Comparison of ENCODE assay signal across 20 cellular contexts in the genomic region with DNA sequence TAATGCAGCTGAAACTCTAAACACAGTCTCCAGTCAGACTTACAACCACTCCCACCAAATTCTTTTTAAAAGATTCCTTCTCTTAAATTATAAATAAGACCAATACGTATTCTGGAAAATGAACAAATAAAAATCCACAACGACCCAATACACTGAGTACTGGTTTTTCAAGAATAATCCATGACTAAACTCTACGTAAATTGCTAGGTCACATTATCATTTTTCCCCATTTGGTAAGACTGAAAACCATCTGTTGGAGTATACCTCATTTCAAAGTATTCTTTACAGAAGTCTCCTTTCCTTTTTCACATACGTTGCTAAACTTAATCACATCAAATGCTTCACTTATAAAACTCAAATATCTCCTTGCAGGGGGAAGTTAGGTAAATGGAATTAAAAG. TPM values are rescaled to one million over a fixed set of nuclear protein-coding genes. Genes with fewer than 3 reads are reported as not detected.
A peak's percentile ranks its signal among the peaks of the same experiment; 100 is the strongest.
DNase-seq lines count a peak whose midpoint lies in the region; FAIRE-seq and TF ChIP-seq lines count a peak whose summit lies in the region.
"Had no signal": no experiment of that assay in that cellular context is flagged by ENCODE, and none has a peak within 500 bp of the region (broad histone marks: within the 10 kb centered on the region; RNA-seq: fewer than 3 reads in every experiment).

No MANE protein-coding gene starts in this region.

- H2BK12ac ChIP-seq in H9 (ENCODE audit: insufficient read length, low read depth, low read length): no peak overlapping the region

- H3K18ac ChIP-seq in H9 (ENCODE audit: insufficient read length, low read depth, low read length): no peak overlapping the region

- H3K9me3 ChIP-seq in WERI-Rb-1 (ENCODE audit: severe bottlenecking): no peaks in the 10 kb centered on the region
- no peaks in the 10 kb centered on the region for H3K9me3 ChIP-seq in smooth muscle cell (replicated peaks; ENCODE audit: low read depth)
- no peaks in the 10 kb centered on the region for H3K9me3 ChIP-seq in small intestine (ENCODE audit: control insufficient read depth, low read depth)
- H3K9me3 ChIP-seq in H9 (ENCODE audit: control insufficient read depth, low read depth, low read length): no peaks in the 10 kb centered on the region
- H3K9me3 ChIP-seq: BE2C, lower lobe of right lung, pancreas, thyroid gland had no signal

- H3K27ac Mint-ChIP-seq in glutamatergic neuron (ENCODE audit: unreplicated experiment) (peak overlapping the region; percentile 98), chondrocyte (ENCODE audit: unreplicated experiment) (no peak overlapping the region), H9 (no peak overlapping the region)
- H3K27ac Mint-ChIP-seq: T-helper 1 cell treated with Interleukin-12 subunit alpha and Interleukin-12 subunit beta and Interleukin-4 antibody, amounts not matched to agents 30 μg/mL and 1 μg/mL, for 36 hours had no signal

- no peak overlapping the region for H4K8ac ChIP-seq in H9 (replicated peaks; ENCODE audit: insufficient read length, low read depth, low read length)

- no peak overlapping the region for H3K23ac ChIP-seq in H9 (ENCODE audit: insufficient read length, low read depth, low read length)

- H4K5ac ChIP-seq in H9 (ENCODE audit: insufficient read length, low read depth, low read length): no peak overlapping the region

- peaks cover 21% of the 10 kb centered on the region for H3K27me3 Mint-ChIP-seq in glutamatergic neuron (ENCODE audit: unreplicated experiment)
- H3K27me3 Mint-ChIP-seq in chondrocyte (ENCODE audit: low read depth): no peaks in the 10 kb centered on the region
- H3K27me3 Mint-ChIP-seq in H9 (ENCODE audit: low read depth): peaks cover 43% of the 10 kb centered on the region

- peaks cover 2% of the 10 kb centered on the region for H3K79me1 ChIP-seq in H9 (ENCODE audit: insufficient read depth, low read depth, low read length, poor library complexity, severe bottlenecking)

- H3T11ph ChIP-seq in H9 (ENCODE audit: low read length): no peak overlapping the region

- FAIRE-seq in GM12891 (lab: Jason Lieb, UNC): peak; percentile 35
- no peak for FAIRE-seq in small intestine (lab: Jason Lieb, UNC)
- FAIRE-seq: pancreas had no signal

- H3K4me3 ChIP-seq in WERI-Rb-1 (ENCODE audit: low read depth, low read length) (no peak overlapping the region), smooth muscle cell (peak overlapping the region; percentile 76), small intestine (ENCODE audit: low read depth in 1 of 2, low read length in 2 of 2) (no peak overlapping the region)
- H3K4me3 ChIP-seq: lower lobe of right lung, pancreas, thyroid gland had no signal

- H3K23me2 ChIP-seq in H9 (ENCODE audit: insufficient read length, low read depth, low read length, poor library complexity, severe bottlenecking): peaks cover 25% of the 10 kb centered on the region

- WGBS in smooth muscle cell (ENCODE audit: low lambda C conversion rate): 66% methylated on average over 4 of the region's 4 CpGs
- WGBS in small intestine, 3 donors: 58 to 65% (median 59%) methylated on average over 4 of the region's 4 CpGs
- no CpG with 5 or more reads among the region's 4 CpGs for WGBS in H9 (ENCODE audit: extremely low coverage, insufficient read length, low lambda C conversion rate)

- peaks cover 18% of the 10 kb centered on the region for H3F3A ChIP-seq in smooth muscle cell (ENCODE audit: low read depth)

- H2BK120ac ChIP-seq in H9 (ENCODE audit: low read depth, low read length, poor library complexity, severe bottlenecking): no peak overlapping the region

- H3K27ac ChIP-seq in WERI-Rb-1 (peak overlapping the region; percentile 20; the same call in 1 of the 2 replicates), smooth muscle cell (ENCODE audit: low read depth) (no peak overlapping the region), small intestine (ENCODE audit: low read depth in 1 of 2, low read length in 1 of 2) (no peak overlapping the region), H9 (ENCODE audit: insufficient read length, low read depth, low read length) (no peak overlapping the region)
- H3K27ac ChIP-seq: epithelial cell of prostate, KMS-11, lower lobe of right lung, pancreas, RWPE1, thyroid gland had no signal

- no peak overlapping the region for H3K56ac ChIP-seq in H9 (ENCODE audit: insufficient read length, low read depth, low read length)

- H4K91ac ChIP-seq in H9 (ENCODE audit: insufficient read length, low read depth, low read length): no peak overlapping the region

- intact Hi-C loops in head of caudate nucleus (cut with DNase I): no loop called here

- no peaks in the 10 kb centered on the region for H3K27me3 ChIP-seq in WERI-Rb-1 (ENCODE audit: insufficient read depth, low read depth, severe bottlenecking)
- H3K27me3 ChIP-seq in smooth muscle cell (ENCODE audit: low read depth): no peaks in the 10 kb centered on the region
- no peaks in the 10 kb centered on the region for H3K27me3 ChIP-seq in small intestine (ENCODE audit: control insufficient read depth in 2 of 2, insufficient read depth in 2 of 2, low read length in 2 of 2)
- no peaks in the 10 kb centered on the region; the same call in 1 of the 2 replicates for H3K27me3 ChIP-seq in H9 (ENCODE audit: insufficient read depth, low read length)
- H3K27me3 ChIP-seq: BE2C, pancreas, thyroid gland had no signal

- H3K4me3 Mint-ChIP-seq in glutamatergic neuron (ENCODE audit: unreplicated experiment) (peak overlapping the region; percentile 97), chondrocyte (ENCODE audit: unreplicated experiment) (no peak overlapping the region), H9 (no peak overlapping the region; a peak in 1 of 5 replicates)
- H3K4me3 Mint-ChIP-seq: T-helper 1 cell treated with Interleukin-12 subunit alpha and Interleukin-12 subunit beta and Interleukin-4 antibody, amounts not matched to agents 30 μg/mL and 1 μg/mL, for 36 hours had no signal

- no peak overlapping the region for H2AK5ac ChIP-seq in H9 (ENCODE audit: insufficient read length, low read length)

- no peak overlapping the region for H2BK20ac ChIP-seq in H9 (ENCODE audit: low read depth, low read length, poor library complexity, severe bottlenecking)

- H4K20me1 ChIP-seq in smooth muscle cell (ENCODE audit: low read depth) (peaks cover 86% of the 10 kb centered on the region), H9 (ENCODE audit: control insufficient read depth, insufficient read depth, insufficient read length) (no peaks in the 10 kb centered on the region)

- peaks cover 69% of the 10 kb centered on the region for H3K79me2 ChIP-seq in smooth muscle cell (ENCODE audit: low read depth)
- H3K79me2 ChIP-seq in H9 (ENCODE audit: insufficient read depth, low read length): no peaks in the 10 kb centered on the region

- H3K4ac ChIP-seq in H9 (ENCODE audit: low read depth, low read length): no peak overlapping the region

- H2BK15ac ChIP-seq in H9 (ENCODE audit: low read depth, low read length): no peak overlapping the region

- H3K4me2 ChIP-seq in smooth muscle cell: peak overlapping the region; percentile 92
- no peak overlapping the region for H3K4me2 ChIP-seq in H9 (ENCODE audit: insufficient read depth, insufficient read length, low read length)
- H3K4me2 ChIP-seq: KMS-11 had no signal

- peaks cover 41% of the 10 kb centered on the region for H3K4me1 Mint-ChIP-seq in glutamatergic neuron (ENCODE audit: low read depth, unreplicated experiment)
- H3K4me1 Mint-ChIP-seq in chondrocyte (ENCODE audit: low read depth): peaks cover 47% of the 10 kb centered on the region
- H3K4me1 Mint-ChIP-seq in H9: peaks cover 58% of the 10 kb centered on the region in 2 experiments

- TF ChIP-seq CTCF in WERI-Rb-1 (IDR thresholded peaks at IDR 0.05; ENCODE audit: low read depth, low read length): no peak
- TF ChIP-seq CTCF in glutamatergic neuron (IDR thresholded peaks at IDR 0.05; ENCODE audit: partially characterized antibody, unreplicated experiment): no peak
- TF ChIP-seq CTCF in smooth muscle cell (IDR thresholded peaks at IDR 0.05; ENCODE audit: borderline replicate concordance, insufficient read depth, poor library complexity, severe bottlenecking): no peak
- TF ChIP-seq CTCF in chondrocyte (IDR thresholded peaks at IDR 0.05): no peak
- TF ChIP-seq CTCF in H9 (conservative IDR thresholded peaks at IDR 0.05): no peak

- H3K9me3 Mint-ChIP-seq in glutamatergic neuron (ENCODE audit: unreplicated experiment): peaks cover 38% of the 10 kb centered on the region
- H3K9me3 Mint-ChIP-seq in chondrocyte (ENCODE audit: low read depth): no peaks in the 10 kb centered on the region
- H3K9me3 Mint-ChIP-seq in H9: no peaks in the 10 kb centered on the region; a peak in 1 of 5 replicates
- H3K9me3 Mint-ChIP-seq: T-helper 1 cell treated with Interleukin-12 subunit alpha and Interleukin-12 subunit beta and Interleukin-4 antibody, amounts not matched to agents 30 μg/mL and 1 μg/mL, for 36 hours had no signal

- no peak for TF ChIP-seq POLR2A in GM12891 (IDR thresholded peaks at IDR 0.05; ENCODE audit: low read depth, low read length)

- H3K9ac ChIP-seq in smooth muscle cell (ENCODE audit: low read depth) (no peak overlapping the region), H9 (ENCODE audit: extremely low read depth, insufficient read length, low read length) (no peak overlapping the region)
- H3K9ac ChIP-seq: KMS-11 had no signal

- H2AFZ ChIP-seq in smooth muscle cell (ENCODE audit: low read depth): no peak overlapping the region
- H2AFZ ChIP-seq in H9 (ENCODE audit: low read length): no peak overlapping the region

- no peaks in the 10 kb centered on the region for H3K36me3 ChIP-seq in WERI-Rb-1
- H3K36me3 ChIP-seq in smooth muscle cell (ENCODE audit: low read depth): no peaks in the 10 kb centered on the region
- no peaks in the 10 kb centered on the region for H3K36me3 ChIP-seq in small intestine (ENCODE audit: control insufficient read depth in 2 of 2, insufficient read depth in 2 of 2, low read length in 2 of 2)
- H3K36me3 ChIP-seq: BE2C, lower lobe of right lung, pancreas, thyroid gland had no signal

- DNase-seq in GM12891 (ENCODE audit: insufficient read length, low spot score) (no peak), WERI-Rb-1 (no peak), glutamatergic neuron (no peak), smooth muscle cell (lab: John Stamatoyannopoulos, UW; ENCODE audit: unreplicated experiment) (no peak), small intestine (no peak), chondrocyte (ENCODE audit: low spot score) (no peak), head of caudate nucleus (no peak), H9 (no peak)
- DNase-seq: activated CD4-positive, alpha-beta T cell treated with anti-CD3 and anti-CD28 coated beads for 48 hours; BE2C; EL; lower lobe of right lung; NCI-H146; NCI-H526; pancreas; thyroid gland had no signal

- H2BK5ac ChIP-seq in H9 (ENCODE audit: insufficient read length, low read length): no peak overlapping the region

- no peaks in the 10 kb centered on the region for H3K36me3 Mint-ChIP-seq in glutamatergic neuron (ENCODE audit: unreplicated experiment)
- H3K36me3 Mint-ChIP-seq in chondrocyte (ENCODE audit: low read depth): peaks cover 2% of the 10 kb centered on the region
- no peaks in the 10 kb centered on the region; a peak in 1 of 7 replicates for H3K36me3 Mint-ChIP-seq in H9 (ENCODE audit: insufficient read depth in 1 of 3, low read depth in 3 of 3)

- no peak overlapping the region for H3K14ac ChIP-seq in H9 (ENCODE audit: insufficient read depth, low read length)

- H3K4me1 ChIP-seq in smooth muscle cell (ENCODE audit: low read depth): peaks cover 43% of the 10 kb centered on the region
- H3K4me1 ChIP-seq in small intestine (ENCODE audit: control insufficient read depth in 2 of 2, insufficient read depth in 1 of 2, low read depth in 1 of 2, low read length in 1 of 2): peaks cover 2 to 3% of the 10 kb centered on the region in 2 donors
- peaks cover 12% of the 10 kb centered on the region for H3K4me1 ChIP-seq in H9 (ENCODE audit: insufficient read depth, low read length)
- H3K4me1 ChIP-seq: BE2C had no signal

RNA-seq across cellular contexts. Expression of a gene that starts 6.0 kb away (rescaled TPM):
- 10.7 TPM for polyA plus RNA-seq in GM12891 (2012; ENCODE audit: low read depth, missing spikeins)
- 192 TPM for total RNA-seq in glutamatergic neuron (ENCODE audit: unreplicated experiment)
- total RNA-seq in smooth muscle cell: 24.2 and 32.3 TPM in 2 replicates
- 14.1 and 15.6 TPM in 2 replicates for polyA plus RNA-seq in smooth muscle cell
- polyA plus RNA-seq in small intestine: 1 to 10 TPM; 4.6 to 6.9 (median 6.1) TPM
- 26.1 to 31.8 TPM (median 27.7 TPM) in 3 replicates for total RNA-seq in chondrocyte
- 22.6 and 22.7 TPM in 2 replicates for total RNA-seq in H9 (2021)
